ENCODE assay signal across 8 cellular contexts in the genomic region with DNA sequence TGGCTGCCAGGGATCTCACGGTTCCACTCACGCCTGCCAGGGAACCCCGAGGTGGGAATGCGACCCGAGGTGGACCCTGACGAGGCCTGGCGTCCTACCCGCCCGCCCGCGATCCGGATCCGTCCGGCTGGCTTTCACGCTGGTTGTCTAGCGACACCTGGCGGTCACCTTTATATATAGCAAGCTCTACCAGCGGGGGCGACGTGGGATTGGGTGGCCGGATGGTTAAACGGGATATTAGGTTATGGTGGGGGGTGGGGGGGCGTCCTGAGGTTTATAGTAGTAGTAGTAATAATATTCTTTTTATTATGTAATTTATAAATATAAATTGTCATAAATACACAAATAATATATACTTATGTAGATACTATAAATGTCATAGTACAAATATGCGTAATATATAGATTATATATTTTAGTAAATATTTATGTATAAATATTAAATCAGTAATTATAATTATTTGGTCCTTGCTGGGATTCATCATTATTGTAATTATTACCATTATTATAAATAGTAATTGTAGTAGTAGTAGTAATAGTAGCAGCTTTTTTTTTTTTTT.
DNase-seq lines count a peak whose midpoint lies in the region; ATAC-seq and FAIRE-seq lines count a peak whose summit lies in the region.

No MANE protein-coding gene starts in this region.

- peaks cover 15% of the 10 kb centered on the region for H3K27me3 ChIP-seq in NT2/D1 (ENCODE audit: insufficient read depth, insufficient read length)

- H3K4me1 ChIP-seq in NT2/D1 (ENCODE audit: insufficient read depth, insufficient read length), result peaks cover 1% of the 10 kb centered on the region

- no peak overlapping the region for H3K9ac ChIP-seq in NT2/D1 (ENCODE audit: insufficient read length, low read depth)

- no peaks in the 10 kb centered on the region for H3K36me3 ChIP-seq in NT2/D1 (ENCODE audit: insufficient read depth, insufficient read length, low read length)

- H3K4me3 ChIP-seq in NT2/D1 (ENCODE audit: insufficient read length, low read depth), result no peak overlapping the region

- DNase-seq in D341Med (ENCODE audit: low spot score), result peak; percentile 93
- peak; percentile 47 for DNase-seq in NT2/D1 (ENCODE audit: low read depth, low spot score)
- DNase-seq in activated CD8-positive, alpha-beta memory T cell treated with anti-CD3 and anti-CD28 coated beads, Interleukin-2, amount 50 U/mL, for 1 hour (ENCODE audit: extremely low read depth), result peak; percentile 53
- DNase-seq in midbrain (lab: John Stamatoyannopoulos, UW), result peak; percentile 75
- peak; percentile 47 to 48 for DNase-seq in stimulated activated CD8-positive, alpha-beta memory T cell treated with anti-CD3 and anti-CD28 coated beads, Interleukin-15, amount 100 ng/mL, for 48 hours (ENCODE audit: low read depth in 2 of 2)
- DNase-seq in GOT3 (lab: John Stamatoyannopoulos, UW), result no peak

- FAIRE-seq in endometrium (lab: Jason Lieb, UNC), result peak; percentile 93

- H3K9me3 ChIP-seq in NT2/D1 (ENCODE audit: insufficient read depth, low read length), result peaks cover 3% of the 10 kb centered on the region; the same call in 1 of the 2 replicates

- peak; percentile 76 for ATAC-seq in HG02885 (IDR thresholded peaks at IDR 0.05; ENCODE audit: poor library complexity, unreplicated experiment)
